In genomic region chr7:45013465-45013967, GRCh38 we compare ENCODE assay signal across 14 cellular contexts.
"Had no signal": no experiment of that assay in that cellular context is flagged by ENCODE, and none has a peak within 500 bp of the region (broad histone marks: within the 10 kb centered on the region; RNA-seq: fewer than 3 reads in every experiment).

No MANE protein-coding gene starts in this region.

- H3K9me3 ChIP-seq: lower lobe of right lung, psoas muscle, sigmoid colon, SK-N-SH, tibial nerve, vagina had no signal

- H3K9me3 Mint-ChIP-seq: stimulated activated naive B cell treated with anti-CD40 and anti-IgM and Interleukin-4, amounts not matched to agents 10 μg/mL and 1 μg/mL and 100 μg/mL, for 72 hours had no signal

- H3K36me3 ChIP-seq: lower lobe of right lung, sigmoid colon, vagina had no signal

- H3K4me1 ChIP-seq: lower lobe of right lung, sigmoid colon had no signal

- ATAC-seq: esophagus mucosa; lower lobe of right lung; psoas muscle; stimulated activated naive B cell treated with anti-CD40 and anti-IgM and Interleukin-4, amounts not matched to agents 10 μg/mL and 1 μg/mL and 100 μg/mL, for 72 hours had no signal

- H3K27me3 ChIP-seq: dorsolateral prefrontal cortex, sigmoid colon, tibial nerve, vagina had no signal

- H3K4me3 Mint-ChIP-seq: brain; stimulated activated naive B cell treated with anti-CD40 and anti-IgM and Interleukin-4, amounts not matched to agents 10 μg/mL and 1 μg/mL and 100 μg/mL, for 72 hours had no signal

- DNase-seq: activated gamma-delta T cell treated with Interleukin-2 at 50 U/mL for 16 hours; amniotic stem cell; dorsolateral prefrontal cortex; hypothalamus; lower lobe of right lung; psoas muscle; SK-N-SH; stimulated activated CD4-positive, alpha-beta T cell treated with anti-CD3 and anti-CD28 coated beads, Interleukin-2, amount 100 ng/mL, for 24 hours; stimulated activated naive B cell treated with anti-CD40 and anti-IgM and Interleukin-4, amounts not matched to agents 10 μg/mL and 1 μg/mL and 100 μg/mL, for 72 hours had no signal

- H3K4me3 ChIP-seq: dorsolateral prefrontal cortex, lower lobe of right lung, psoas muscle, sigmoid colon, tibial nerve, vagina had no signal

- H3K27ac Mint-ChIP-seq: stimulated activated naive B cell treated with anti-CD40 and anti-IgM and Interleukin-4, amounts not matched to agents 10 μg/mL and 1 μg/mL and 100 μg/mL, for 72 hours had no signal

- H3K27me3 Mint-ChIP-seq: brain; stimulated activated naive B cell treated with anti-CD40 and anti-IgM and Interleukin-4, amounts not matched to agents 10 μg/mL and 1 μg/mL and 100 μg/mL, for 72 hours had no signal

- H3K4me1 Mint-ChIP-seq: brain had no signal

- H3K27ac ChIP-seq: dorsolateral prefrontal cortex, lower lobe of right lung, psoas muscle, sigmoid colon, tibial nerve, vagina had no signal
